15 cellular contexts compared by ENCODE assay signal in the genomic region with DNA sequence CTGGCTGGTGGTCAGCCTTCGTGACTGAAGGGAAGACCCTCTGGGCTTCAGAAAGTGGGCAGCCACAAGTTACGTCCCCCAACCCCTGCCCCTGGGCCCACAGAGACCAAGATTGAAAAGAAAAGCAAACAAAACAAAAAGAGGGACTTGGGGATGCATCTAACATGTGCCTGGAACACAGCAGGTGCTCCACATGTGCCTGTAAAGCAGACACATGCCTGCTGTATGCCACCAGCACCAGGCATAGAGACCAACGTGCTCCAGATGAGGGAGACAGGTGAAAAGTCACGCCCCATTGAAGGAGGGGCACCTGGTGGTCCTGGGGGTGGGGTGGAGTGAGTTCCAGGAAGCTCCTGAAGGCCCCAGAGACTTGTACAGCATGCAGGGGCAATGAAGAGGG. TPM values are rescaled to one million over a fixed set of nuclear protein-coding genes. Genes with fewer than 3 reads are reported as not detected.
DNase-seq lines count a peak whose midpoint lies in the region; ATAC-seq and TF ChIP-seq lines count a peak whose summit lies in the region.
"Had no signal": no experiment of that assay in that cellular context is flagged by ENCODE, and none has a peak within 500 bp of the region (broad histone marks: within the 10 kb centered on the region; RNA-seq: fewer than 3 reads in every experiment).

No MANE protein-coding gene starts in this region.

- peak overlapping the region; percentile 65 for H2BK5ac ChIP-seq in trophoblast cell (ENCODE audit: low read depth, low read length, poor library complexity)

- intact Hi-C loops in right cardiac atrium (cut with DNase I), result no loop called here
- intact Hi-C loops in cardiac septum (cut with DNase I), result loop anchor here (2.0 kb wide), 1 partner anchor 16 kb away; no protein-coding TSS in a partner anchor
- intact Hi-C loops in vagina (cut with DNase I), result no loop called here

- TF ChIP-seq POLR2A in vagina (IDR thresholded peaks at IDR 0.05), result no peak

- peak overlapping the region; percentile 76 for H3K18ac ChIP-seq in trophoblast cell (ENCODE audit: low read length)

- WGBS in right cardiac atrium, result 76% methylated on average over 4 of the region's 4 CpGs
- WGBS in trophoblast cell (ENCODE audit: extremely low coverage, insufficient coverage, insufficient read length), result no CpG with 5 or more reads among the region's 4 CpGs

- peak overlapping the region; percentile 34 for H2BK12ac ChIP-seq in trophoblast cell (ENCODE audit: low read length)

- peak overlapping the region; percentile 3 for H3K14ac ChIP-seq in trophoblast cell (ENCODE audit: low read length)

- no peak overlapping the region for H3K4me2 ChIP-seq in trophoblast cell (ENCODE audit: low read length)

- H3K4me3 ChIP-seq in right cardiac atrium (ENCODE audit: low read length), result no peak overlapping the region
- no peak overlapping the region for H3K4me3 ChIP-seq in trophoblast cell (ENCODE audit: low read depth, low read length)
- H3K4me3 ChIP-seq in vagina, result no peak overlapping the region

- no peaks in the 10 kb centered on the region for H3K36me3 ChIP-seq in trophoblast cell (ENCODE audit: control insufficient read depth in 1 of 2, insufficient read depth in 2 of 2, low read length in 2 of 2)
- H3K36me3 ChIP-seq in vagina, result no peaks in the 10 kb centered on the region

- ATAC-seq in right cardiac atrium (no peak), HG02938 (IDR thresholded peaks at IDR 0.05; ENCODE audit: unreplicated experiment) (no peak), HG02885 (IDR thresholded peaks at IDR 0.05; ENCODE audit: poor library complexity, unreplicated experiment) (no peak)
- ATAC-seq: stimulated activated naive CD8-positive, alpha-beta T cell treated with anti-CD3 and anti-CD28 coated beads, Interleukin-15, Interleukin-2, amounts not matched to agents 100 U/mL and 50 U/mL, for 24 hours had no signal

- H3K27ac ChIP-seq in right cardiac atrium (ENCODE audit: low read length) (peak overlapping the region; percentile 11), layer of hippocampus (ENCODE audit: low read depth, low read length) (peak overlapping the region; percentile 97), trophoblast cell (ENCODE audit: low read depth, low read length) (peak overlapping the region; percentile 86), vagina (peak overlapping the region; percentile 8)

- H3K79me1 ChIP-seq in trophoblast cell (ENCODE audit: low read length), result peaks cover 14% of the 10 kb centered on the region

- H3K23ac ChIP-seq in trophoblast cell (ENCODE audit: low read length), result no peak overlapping the region

- no peak overlapping the region for H2AFZ ChIP-seq in trophoblast cell (ENCODE audit: insufficient read depth, low read length, poor library complexity)

- H3K4ac ChIP-seq in trophoblast cell (ENCODE audit: low read depth, low read length), result no peak overlapping the region

- peak overlapping the region; percentile 9 for H2BK120ac ChIP-seq in trophoblast cell (ENCODE audit: insufficient read depth, low read length, poor library complexity)

- H4K91ac ChIP-seq in trophoblast cell (ENCODE audit: low read depth, low read length), result peak overlapping the region; percentile 67

- peak overlapping the region; percentile 1 for H4K8ac ChIP-seq in trophoblast cell (ENCODE audit: low read depth, low read length)

- DNase-seq in right cardiac atrium, result peak in 1 of 3 donors; percentile 24
- DNase-seq in cardiac septum (ENCODE audit: low spot score), result no peak
- no peak for DNase-seq in trophoblast cell
- no peak for DNase-seq in vagina (ENCODE audit: extremely low spot score in 2 of 2)
- no peak for DNase-seq in activated gamma-delta T cell (lab: John Stamatoyannopoulos, UW)
- DNase-seq: activated CD4-positive, alpha-beta T cell treated with anti-CD3 and anti-CD28 coated beads, Interleukin-2, amount 50 U/mL, for 48 hours; activated naive CD4-positive, alpha-beta T cell treated with anti-CD3 and anti-CD28 coated beads for 36 hours; activated T-cell treated with anti-CD3 and anti-CD28 coated beads, Interleukin-2, amount 50 U/mL, for 1 hour; NCI-H524 treated with DMSO at 0.1 percent for 48 hours; SHP77 treated with DMSO at 0.1 percent for 48 hours; stimulated activated CD4-positive, alpha-beta T cell treated with anti-CD3 and anti-CD28 coated beads, Interleukin-2, amount 100 ng/mL, for 24 hours; stimulated activated naive CD8-positive, alpha-beta T cell treated with anti-CD3 and anti-CD28 coated beads, Interleukin-15, Interleukin-2, amounts not matched to agents 100 U/mL and 50 U/mL, for 24 hours had no signal

- no peak overlapping the region for H3K9ac ChIP-seq in trophoblast cell (ENCODE audit: low read length)

- H3K4me1 ChIP-seq in right cardiac atrium (ENCODE audit: control insufficient read depth, insufficient read depth, low read length) (peaks cover 47% of the 10 kb centered on the region), trophoblast cell (ENCODE audit: control insufficient read depth in 1 of 2, insufficient read depth in 2 of 2, low read length in 2 of 2) (peaks cover 34 to 43% of the 10 kb centered on the region in 2 experiments), vagina (peaks cover 47% of the 10 kb centered on the region)

- no peaks in the 10 kb centered on the region for H3K27me3 ChIP-seq in right cardiac atrium (ENCODE audit: control insufficient read depth, insufficient read depth)
- no peaks in the 10 kb centered on the region for H3K27me3 ChIP-seq in layer of hippocampus (ENCODE audit: control insufficient read depth, insufficient read depth, low read length)
- no peaks in the 10 kb centered on the region for H3K27me3 ChIP-seq in trophoblast cell (ENCODE audit: insufficient read depth, low read length)
- H3K27me3 ChIP-seq in vagina, result no peaks in the 10 kb centered on the region

- no peaks in the 10 kb centered on the region for H3K9me3 ChIP-seq in right cardiac atrium (ENCODE audit: control insufficient read depth, low read length)
- H3K9me3 ChIP-seq in trophoblast cell (ENCODE audit: insufficient read depth, low read depth, low read length), result no peaks in the 10 kb centered on the region
- H3K9me3 ChIP-seq in vagina, result no peaks in the 10 kb centered on the region

- no peaks in the 10 kb centered on the region for H3K79me2 ChIP-seq in trophoblast cell (ENCODE audit: control insufficient read depth, insufficient read depth, low read length, poor library complexity)

- TF ChIP-seq CTCF in vagina (IDR thresholded peaks at IDR 0.05), result no peak

- H4K12ac ChIP-seq in trophoblast cell (ENCODE audit: low read depth, low read length), result no peak overlapping the region

- peak overlapping the region; percentile 4 for H2AK5ac ChIP-seq in trophoblast cell (ENCODE audit: low read length)

RNA-seq across cellular contexts. Expression of gene CDK18, which starts 11.9 kb away (rescaled TPM):
- total RNA-seq in right cardiac atrium (100 to 1,000 TPM in 3 of 4 donors, 10 to 100 TPM in 1; 80.2 to 148 (median 141) TPM), cardiac septum (195 TPM), vagina (27.0 TPM)
- polyA plus RNA-seq in right cardiac atrium, result 150 TPM
- polyA plus RNA-seq in trophoblast cell (2013), result 22.8 and 24.6 TPM in 2 replicates

Comparison
In these comparisons a context has a peak if more than half of its experiments do, and no peak if none do; other contexts are left out.
1. H3K27ac ChIP-seq: peak in every context shown above with its lines; median percentile 97 in layer of hippocampus; 86 in trophoblast cell; 11 in right cardiac atrium; 8 in vagina.